In genomic region chr11:78547931-78548705, GRCh38 we compare ENCODE assay signal across 17 cellular contexts. TPM values are rescaled to one million over a fixed set of nuclear protein-coding genes. Genes with fewer than 3 reads are reported as not detected.
DNase-seq lines count a peak whose midpoint lies in the region; ATAC-seq, FAIRE-seq and TF ChIP-seq lines count a peak whose summit lies in the region.
"Had no signal": no experiment of that assay in that cellular context is flagged by ENCODE, and none has a peak within 500 bp of the region (broad histone marks: within the 10 kb centered on the region; RNA-seq: fewer than 3 reads in every experiment).

No MANE protein-coding gene starts in this region.

- no peak overlapping the region for H3K4ac ChIP-seq in mesenchymal stem cell (ENCODE audit: low read depth in 1 of 2, low read length in 2 of 2)

- H3K27ac Mint-ChIP-seq in activated T-helper 17 cell treated with anti-CD3 and anti-CD28 coated beads, Interleukin-2, amount 50 U/mL, for 72 hours: no peak overlapping the region
- H3K27ac Mint-ChIP-seq: HFFc6 had no signal

- no peak for TF ChIP-seq EP300 in HepG2 (IDR thresholded peaks at IDR 0.05; ENCODE audit: low read depth in 2 of 2, low read length in 2 of 2)
- no peak for TF ChIP-seq EP300 in HepG2 (CRISPR knock-in tag; IDR thresholded peaks at IDR 0.05; ENCODE audit: borderline replicate concordance)

- no peak overlapping the region for H3K14ac ChIP-seq in mesenchymal stem cell (ENCODE audit: low read length in 2 of 2)

- WGBS in HepG2 (ENCODE audit: low lambda C conversion rate): 92% methylated on average over 8 of the region's 8 CpGs
- 84% methylated on average over 8 of the region's 8 CpGs for WGBS in right lobe of liver (ENCODE audit: insufficient coverage, low coverage, low lambda C conversion rate, missing lambda C conversion rate)
- WGBS in mesenchymal stem cell: 88% methylated on average over 2 of the region's 8 CpGs

- POLR2A ChIA-PET in HepG2 (lab: Yijun Ruan, JAX): interaction anchor here (0.5 kb wide), 1 partner anchor 132 kb away, joined by 4 read pairs; no protein-coding TSS in a partner anchor

- H3K4me3 ChIP-seq in HepG2 (replicated peaks in 1 of 3; ENCODE audit: insufficient read depth in 1 of 3, low read depth in 2 of 3, low read length in 3 of 3): no peak overlapping the region
- H3K4me3 ChIP-seq in right lobe of liver: no peak overlapping the region
- no peak overlapping the region for H3K4me3 ChIP-seq in mesenchymal stem cell (ENCODE audit: insufficient read depth in 1 of 2, low read depth in 1 of 2, low read length in 2 of 2)

- peak overlapping the region; percentile 49 for H4K8ac ChIP-seq in mesenchymal stem cell (ENCODE audit: low read length)

- in situ Hi-C loops in HepG2 (cut with HindIII; ENCODE audit: extremely low pct_ligation_motif_present, low pct_unique_long_range_greater_than_20kb): no loop called here

- H4K20me1 ChIP-seq in HepG2 (ENCODE audit: insufficient read depth, low read length): peaks cover 17% of the 10 kb centered on the region

- H3K36me3 ChIP-seq in HepG2 (replicated peaks in 1 of 2; ENCODE audit: control insufficient read depth in 1 of 2, insufficient read depth in 2 of 2, low read length in 2 of 2) (peaks cover 3 to 32% of the 10 kb centered on the region in 2 experiments), right lobe of liver (no peaks in the 10 kb centered on the region), mesenchymal stem cell (ENCODE audit: control insufficient read depth in 1 of 2, insufficient read depth in 2 of 2, low read depth in 1 of 2, low read length in 2 of 2) (no peaks in the 10 kb centered on the region)

- BruUV-seq in HepG2 (replicated peaks; lab: Mats Ljungman, UMichigan): no TSS peak

- CTCF ChIA-PET in HepG2 (lab: Yijun Ruan, JAX; ENCODE audit: low intra/inter-chr PET ratio, low total read pairs): no interaction called here

- H3K79me1 ChIP-seq in mesenchymal stem cell (replicated peaks; ENCODE audit: low read length, poor library complexity, severe bottlenecking): peaks cover 7% of the 10 kb centered on the region

- no peaks in the 10 kb centered on the region for H3K4me1 Mint-ChIP-seq in activated T-helper 17 cell treated with anti-CD3 and anti-CD28 coated beads, Interleukin-2, amount 50 U/mL, for 72 hours

- no peak for FAIRE-seq in HepG2 (lab: Jason Lieb, UNC)
- FAIRE-seq: A204.1 had no signal

- intact Hi-C loops in HepG2 (cut with micrococcal nuclease; ENCODE audit: unreplicated experiment) (no loop called here), right lobe of liver (cut with DNase I) (no loop called here)

- H2BK12ac ChIP-seq in mesenchymal stem cell (ENCODE audit: low read length in 2 of 2): no peak overlapping the region

- peaks cover 30% of the 10 kb centered on the region for H3K4me1 ChIP-seq in HepG2 (ENCODE audit: insufficient read depth, low read length)
- peaks cover 0 to 16% (median 8%) of the 10 kb centered on the region in 4 donors for H3K4me1 ChIP-seq in right lobe of liver
- no peaks in the 10 kb centered on the region for H3K4me1 ChIP-seq in mesenchymal stem cell (ENCODE audit: control insufficient read depth, insufficient read depth, low read depth, low read length)

- H3K79me2 ChIP-seq in HepG2 (ENCODE audit: insufficient read depth, low read length): peaks cover 32% of the 10 kb centered on the region

- no peak overlapping the region for H3K27ac ChIP-seq in HepG2 (ENCODE audit: extremely low read length, insufficient read depth, low read length)
- H3K27ac ChIP-seq in right lobe of liver: no peak overlapping the region
- H3K27ac ChIP-seq in mesenchymal stem cell (ENCODE audit: low read length, poor library complexity, severe bottlenecking): no peak overlapping the region
- H3K27ac ChIP-seq: C4-2B had no signal

- no peaks in the 10 kb centered on the region for H3K27me3 Mint-ChIP-seq in activated T-helper 17 cell treated with anti-CD3 and anti-CD28 coated beads, Interleukin-2, amount 50 U/mL, for 72 hours
- H3K27me3 Mint-ChIP-seq: CD4-positive, alpha-beta memory T cell had no signal

- ATAC-seq in HepG2 (no peak), right lobe of liver (no peak), GM21381 (IDR thresholded peaks at IDR 0.05; ENCODE audit: unreplicated experiment) (no peak)
- ATAC-seq in activated T-helper 17 cell treated with anti-CD3 and anti-CD28 coated beads, Interleukin-2, amount 50 U/mL, for 72 hours (replicated peaks): peak; percentile 42

- no peak overlapping the region for H3K4me3 Mint-ChIP-seq in activated T-helper 17 cell treated with anti-CD3 and anti-CD28 coated beads, Interleukin-2, amount 50 U/mL, for 72 hours
- H3K4me3 Mint-ChIP-seq: CD4-positive, alpha-beta memory T cell; HFFc6 had no signal

- TF ChIP-seq CTCF in HepG2 (CRISPR knock-in tag; IDR thresholded peaks at IDR 0.05) (no peak), right lobe of liver (IDR thresholded peaks at IDR 0.05) (no peak), GM10266 (IDR thresholded peaks at IDR 0.05; ENCODE audit: control insufficient read depth, insufficient read depth, low read depth, missing control alignments) (no peak)

- H2BK120ac ChIP-seq in mesenchymal stem cell (ENCODE audit: low read depth, low read length): no peak overlapping the region

- no peak overlapping the region for H3K18ac ChIP-seq in mesenchymal stem cell (ENCODE audit: low read depth in 1 of 2, low read length in 2 of 2)

- H3K9me3 Mint-ChIP-seq in activated T-helper 17 cell treated with anti-CD3 and anti-CD28 coated beads, Interleukin-2, amount 50 U/mL, for 72 hours: no peaks in the 10 kb centered on the region
- H3K9me3 Mint-ChIP-seq: CD4-positive, alpha-beta memory T cell; HFFc6 had no signal

- H3K27me3 ChIP-seq in HepG2 (ENCODE audit: control insufficient read depth in 1 of 2, insufficient read depth in 2 of 2, low read length in 2 of 2): no peaks in the 10 kb centered on the region
- H3K27me3 ChIP-seq in right lobe of liver: no peaks in the 10 kb centered on the region
- H3K27me3 ChIP-seq in mesenchymal stem cell (ENCODE audit: control insufficient read depth in 1 of 2, insufficient read depth in 1 of 2, low read length in 2 of 2): no peaks in the 10 kb centered on the region
- H3K27me3 ChIP-seq: BE2C had no signal

- H4K91ac ChIP-seq in mesenchymal stem cell (ENCODE audit: low read length): no peak overlapping the region

- TF ChIP-seq RAD21 in HepG2 (CRISPR knock-in tag; IDR thresholded peaks at IDR 0.05): no peak

- H3K4me2 ChIP-seq in HepG2 (ENCODE audit: low read depth, low read length) (no peak overlapping the region), mesenchymal stem cell (ENCODE audit: low read length, poor library complexity, severe bottlenecking) (no peak overlapping the region)

- H2AFZ ChIP-seq in HepG2 (ENCODE audit: low read length) (no peak overlapping the region), mesenchymal stem cell (ENCODE audit: low read depth, low read length) (no peak overlapping the region)

- H3K23ac ChIP-seq in mesenchymal stem cell (ENCODE audit: low read length in 2 of 2): no peak overlapping the region

- no peak overlapping the region for H2BK5ac ChIP-seq in mesenchymal stem cell (ENCODE audit: low read depth, low read length, poor library complexity, severe bottlenecking)

- H2AK5ac ChIP-seq in mesenchymal stem cell (ENCODE audit: low read length, severe bottlenecking): no peak overlapping the region

- TF ChIP-seq POLR2A in HepG2 (IDR thresholded peaks at IDR 0.05; ENCODE audit: insufficient read depth in 1 of 2, low read depth in 2 of 2, low read length in 2 of 2) (no peak), right lobe of liver (IDR thresholded peaks at IDR 0.05) (no peak)

- H3K9ac ChIP-seq in HepG2 (ENCODE audit: insufficient read depth, low read depth, low read length) (no peak overlapping the region), mesenchymal stem cell (ENCODE audit: low read length) (no peak overlapping the region)

- no peak overlapping the region for H2BK15ac ChIP-seq in mesenchymal stem cell (ENCODE audit: low read depth, poor library complexity, severe bottlenecking)

- H3K9me3 ChIP-seq in HepG2 (ENCODE audit: low read length): no peaks in the 10 kb centered on the region
- no peaks in the 10 kb centered on the region for H3K9me3 ChIP-seq in right lobe of liver
- H3K9me3 ChIP-seq in mesenchymal stem cell (ENCODE audit: control insufficient read depth, low read length): no peaks in the 10 kb centered on the region
- H3K9me3 ChIP-seq: BE2C had no signal

- DNase-seq in HepG2 (ENCODE audit: low spot score) (no peak), right lobe of liver (no peak), mesenchymal stem cell (no peak), HUDEP-2 (lab: John Stamatoyannopoulos, UW; ENCODE audit: unreplicated experiment in 76 of 76) (no peak), GM10266 (ENCODE audit: extremely low spot score) (no peak)
- DNase-seq: BE2C; CD4-positive, alpha-beta memory T cell; COR-L47; DND-41; GDM1; GOT3; HCEC 1CT; HFFc6 had no signal

- peaks cover 15% of the 10 kb centered on the region for H3K36me3 Mint-ChIP-seq in activated T-helper 17 cell treated with anti-CD3 and anti-CD28 coated beads, Interleukin-2, amount 50 U/mL, for 72 hours (ENCODE audit: low read depth)

RNA-seq across cellular contexts. Expression of gene NARS2, which starts 26.5 kb away (rescaled TPM):
- total RNA-seq in HepG2 (2016; rRNA removed; fragmentation: Illumina TruSeq; extraction: Trizol) (45.9 and 48.5 TPM in 2 replicates), right lobe of liver (10 to 100 TPM; 11.5 to 17.4 (median 14.0) TPM)
- total RNA-seq in HepG2 (2016; cell fraction: cytosol; rRNA removed; fragmentation: Illumina TruSeq; extraction: Trizol; ENCODE audit: low read depth): 45.7 and 46.3 TPM in 2 replicates
- total RNA-seq in HepG2 (2016; cell fraction: insoluble cytoplasmic fraction; rRNA removed; fragmentation: Illumina TruSeq; extraction: Trizol): 42.5 and 48.4 TPM in 2 replicates
- 46.5 and 51.9 TPM in 2 replicates for total RNA-seq in HepG2 (2016; cell fraction: membrane; rRNA removed; fragmentation: Illumina TruSeq; extraction: Trizol)
- 38.7 and 39.4 TPM in 2 replicates for total RNA-seq in HepG2 (2016; cell fraction: nucleus; rRNA removed; fragmentation: Illumina TruSeq; extraction: Trizol)
- polyA plus RNA-seq in HepG2 (2011; rRNA removed): 54.3 and 65.0 TPM in 2 replicates
- polyA plus RNA-seq in HepG2 (2011; cell fraction: cytosol; rRNA removed): 24.9 and 45.2 TPM in 2 replicates
- 31.1 and 32.0 TPM in 2 replicates for polyA plus RNA-seq in HepG2 (2011; cell fraction: nucleus; rRNA removed)
- 62.6 and 65.9 TPM in 2 replicates for polyA plus RNA-seq in HepG2 (2012)
- polyA plus RNA-seq in HepG2 (2016; cell fraction: cytosol; fragmentation: Illumina TruSeq; extraction: Trizol; ENCODE audit: low read depth): 15.7 and 17.5 TPM in 2 replicates
- 41.7 and 46.6 TPM in 2 replicates for polyA plus RNA-seq in HepG2 (2016; cell fraction: insoluble cytoplasmic fraction; fragmentation: Illumina TruSeq; extraction: Trizol; ENCODE audit: low read depth)
- 30.7 and 34.5 TPM in 2 replicates for polyA plus RNA-seq in HepG2 (2016; cell fraction: membrane; fragmentation: Illumina TruSeq; extraction: Trizol; ENCODE audit: low read depth)
- polyA plus RNA-seq in HepG2 (2016; cell fraction: nucleus; fragmentation: Illumina TruSeq; extraction: Trizol; ENCODE audit: insufficient read depth, low read depth): 29.4 and 32.1 TPM in 2 replicates
- polyA minus RNA-seq in HepG2 (2011; rRNA and poly(A)+ RNA removed; ENCODE audit: low replicate concordance): 13.4 and 27.0 TPM in 2 replicates
- polyA minus RNA-seq in HepG2 (2011; cell fraction: cytosol; rRNA and poly(A)+ RNA removed): 29.1 and 30.3 TPM in 2 replicates
- polyA minus RNA-seq in HepG2 (2011; cell fraction: nucleus; rRNA and poly(A)+ RNA removed): 144 and 175 TPM in 2 replicates
- 10 to 100 TPM; 14.3 to 21.1 TPM for total RNA-seq in activated T-helper 17 cell treated with anti-CD3 and anti-CD28 coated beads, Interleukin-2, amount 50 U/mL, for 72 hours
- polyA plus RNA-seq in mesenchymal stem cell (2013, experiment 1 of 2): 7.0 TPM
- polyA plus RNA-seq in mesenchymal stem cell (2013, experiment 2 of 2): 8.4 TPM
